ENCODE assay signal across 17 cellular contexts in the genomic region with DNA sequence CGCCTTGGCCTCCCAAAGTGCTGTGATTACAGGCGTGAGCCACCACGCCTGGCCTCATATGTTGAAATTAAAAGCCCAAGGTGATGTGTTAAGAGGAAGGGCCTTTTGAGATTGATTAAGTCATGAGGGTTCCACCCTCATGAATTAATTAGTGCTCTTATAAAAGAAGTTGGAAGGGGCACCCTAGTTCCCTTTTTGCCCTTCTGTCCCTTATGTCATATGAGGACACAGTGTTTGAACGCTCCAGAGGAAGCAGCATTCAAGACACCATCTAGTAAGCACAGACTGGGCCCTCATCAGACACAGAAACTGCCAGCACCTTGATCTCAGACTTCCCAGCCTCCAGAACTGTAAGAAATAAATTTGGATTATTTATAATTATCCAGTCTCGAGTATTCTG. TPM values are rescaled to one million over a fixed set of nuclear protein-coding genes. Genes with fewer than 3 reads are reported as not detected.
DNase-seq lines count a peak whose midpoint lies in the region; ATAC-seq and TF ChIP-seq lines count a peak whose summit lies in the region.
"Had no signal": no experiment of that assay in that cellular context is flagged by ENCODE, and none has a peak within 500 bp of the region (broad histone marks: within the 10 kb centered on the region; RNA-seq: fewer than 3 reads in every experiment).

No MANE protein-coding gene starts in this region.

- no peaks in the 10 kb centered on the region for H4K20me1 ChIP-seq in PC-3 (ENCODE audit: low read length)

- H3F3A ChIP-seq in PC-3 (ENCODE audit: low read length, unreplicated experiment) = no peaks in the 10 kb centered on the region

- H3K36me3 ChIP-seq in upper lobe of right lung = no peaks in the 10 kb centered on the region
- H3K36me3 ChIP-seq in PC-3 (ENCODE audit: low read depth, low read length) = no peaks in the 10 kb centered on the region
- H3K36me3 ChIP-seq: BE2C, BLaER1 had no signal

- H3K27me3 ChIP-seq in upper lobe of right lung = no peaks in the 10 kb centered on the region
- no peaks in the 10 kb centered on the region for H3K27me3 ChIP-seq in PC-3 (ENCODE audit: low read length)

- TF ChIP-seq CTCF in 22Rv1 (IDR thresholded peaks at IDR 0.05) = no peak
- no peak for TF ChIP-seq CTCF in VCaP (conservative IDR thresholded peaks at IDR 0.05)
- TF ChIP-seq CTCF in upper lobe of right lung (IDR thresholded peaks at IDR 0.05) = no peak
- TF ChIP-seq CTCF in PC-3 (conservative IDR thresholded peaks at IDR 0.05; ENCODE audit: low read depth, low read length) = no peak

- H3K4me3 ChIP-seq in upper lobe of right lung (no peak overlapping the region), PC-3 (ENCODE audit: low read length) (no peak overlapping the region)
- H3K4me3 ChIP-seq: BLaER1 had no signal

- ATAC-seq in upper lobe of right lung = peak; percentile 67
- no peak for ATAC-seq in PC-3
- ATAC-seq: CD8-positive, alpha-beta T cell had no signal

- no peak overlapping the region for H3K4me2 ChIP-seq in PC-3 (ENCODE audit: low read length)
- H3K4me2 ChIP-seq: BLaER1 had no signal

- H3K79me2 ChIP-seq in PC-3 (ENCODE audit: low read length) = no peaks in the 10 kb centered on the region

- POLR2A ChIA-PET in PC-3 (lab: Charles Lee; ENCODE audit: unreplicated experiment) = no interaction called here

- H3K9ac ChIP-seq in PC-3 (ENCODE audit: low read length) = no peak overlapping the region
- H3K9ac ChIP-seq: BLaER1 had no signal

- CTCF ChIA-PET in PC-3 (lab: Charles Lee) = no interaction called here

- H2AFZ ChIP-seq in PC-3 (ENCODE audit: low read length) = no peak overlapping the region

- peak overlapping the region; percentile 99 for H3K27ac ChIP-seq in 22Rv1
- peak overlapping the region; percentile 89 for H3K27ac ChIP-seq in VCaP
- H3K27ac ChIP-seq in upper lobe of right lung = no peak overlapping the region
- H3K27ac ChIP-seq in PC-3 (ENCODE audit: low read length) = no peak overlapping the region
- H3K27ac ChIP-seq: BLaER1 had no signal

- intact Hi-C loops in upper lobe of right lung (cut with DNase I) (no loop called here), PC-3 (cut with micrococcal nuclease) (loop anchor here (5.0 kb wide), 1 partner anchor 37 kb away; no protein-coding TSS in a partner anchor)

- BruUV-seq in PC-3 (replicated peaks; lab: Mats Ljungman, UMichigan) = no TSS peak

- H3K4me1 ChIP-seq in upper lobe of right lung (no peaks in the 10 kb centered on the region), PC-3 (ENCODE audit: insufficient read depth, low read length) (peaks cover 31% of the 10 kb centered on the region)
- H3K4me1 ChIP-seq: BE2C, Caco-2 had no signal

- no peaks in the 10 kb centered on the region for H3K9me2 ChIP-seq in PC-3 (replicated peaks; ENCODE audit: low read length)

- no peaks in the 10 kb centered on the region for H3K9me3 ChIP-seq in upper lobe of right lung
- no peaks in the 10 kb centered on the region for H3K9me3 ChIP-seq in PC-3 (ENCODE audit: low read length)
- H3K9me3 ChIP-seq: BE2C, Caco-2 had no signal

- DNase-seq in CD1c-positive myeloid dendritic cell (ENCODE audit: extremely low spot score) (peak; percentile 53), upper lobe of right lung (no peak), dermis blood vessel endothelial cell (no peak), PC-3 (no peak), ureter (ENCODE audit: low spot score) (no peak)
- DNase-seq: ACHN; BE2C; C1 segment of cervical spinal cord; Caco-2; Calu3; CD4-positive, alpha-beta T cell; CD8-positive, alpha-beta T cell; DMS79 treated with DMSO at 0.1 percent for 48 hours; GF-D8 had no signal

RNA-seq across cellular contexts. Expression of a gene that starts 5.1 kb away (rescaled TPM):
- total RNA-seq in upper lobe of right lung (7.9 TPM), dermis blood vessel endothelial cell (58.9 and 124 TPM in 2 replicates), PC-3 (2014; rRNA removed) (8.5 and 11.6 TPM in 2 replicates), ureter (0.52 TPM)
- total RNA-seq: CD4-positive, alpha-beta T cell; CD8-positive, alpha-beta T cell had no signal

Comparison
In these comparisons a context has a peak if more than half of its experiments do, and no peak if none do; other contexts are left out.
1. H3K27ac ChIP-seq: peak in 22Rv1 (single experiment) and VCaP (single experiment); none in upper lobe of right lung (single experiment) and PC-3 (single experiment).